ENCODE assay signal across 1 cellular context in genomic region chr3:187665764-187666402, GRCh38.
TF ChIP-seq lines count a peak whose summit lies in the region.

No MANE protein-coding gene starts in this region.

TF ChIP-seq in HepG2, 621 proteins besides CTCF, POLR2A, EP300 and RAD21:
- no peak for TF ChIP-seq MIER3 (CRISPR knock-in tag; IDR thresholded peaks at IDR 0.05; ENCODE audit: borderline replicate concordance)
- no peak for TF ChIP-seq NFKB2 (CRISPR knock-in tag; IDR thresholded peaks at IDR 0.05; ENCODE audit: borderline replicate concordance)
- no peak for TF ChIP-seq NBN (conservative IDR thresholded peaks at IDR 0.05)
- TF ChIP-seq ZBTB40 (IDR thresholded peaks at IDR 0.05): no peak
- no peak for TF ChIP-seq ZBTB40 (CRISPR knock-in tag; IDR thresholded peaks at IDR 0.05)
- no peak for TF ChIP-seq SNAPC2 (CRISPR knock-in tag; IDR thresholded peaks at IDR 0.05)
- TF ChIP-seq GLMP (CRISPR knock-in tag; IDR thresholded peaks at IDR 0.05; ENCODE audit: borderline replicate concordance): no peak
- peak; percentile 82 for TF ChIP-seq MNT (IDR thresholded peaks at IDR 0.05)
- no peak for TF ChIP-seq TRIM24 (CRISPR knock-in tag; IDR thresholded peaks at IDR 0.05)
